17 cellular contexts compared by ENCODE assay signal in the genomic region with DNA sequence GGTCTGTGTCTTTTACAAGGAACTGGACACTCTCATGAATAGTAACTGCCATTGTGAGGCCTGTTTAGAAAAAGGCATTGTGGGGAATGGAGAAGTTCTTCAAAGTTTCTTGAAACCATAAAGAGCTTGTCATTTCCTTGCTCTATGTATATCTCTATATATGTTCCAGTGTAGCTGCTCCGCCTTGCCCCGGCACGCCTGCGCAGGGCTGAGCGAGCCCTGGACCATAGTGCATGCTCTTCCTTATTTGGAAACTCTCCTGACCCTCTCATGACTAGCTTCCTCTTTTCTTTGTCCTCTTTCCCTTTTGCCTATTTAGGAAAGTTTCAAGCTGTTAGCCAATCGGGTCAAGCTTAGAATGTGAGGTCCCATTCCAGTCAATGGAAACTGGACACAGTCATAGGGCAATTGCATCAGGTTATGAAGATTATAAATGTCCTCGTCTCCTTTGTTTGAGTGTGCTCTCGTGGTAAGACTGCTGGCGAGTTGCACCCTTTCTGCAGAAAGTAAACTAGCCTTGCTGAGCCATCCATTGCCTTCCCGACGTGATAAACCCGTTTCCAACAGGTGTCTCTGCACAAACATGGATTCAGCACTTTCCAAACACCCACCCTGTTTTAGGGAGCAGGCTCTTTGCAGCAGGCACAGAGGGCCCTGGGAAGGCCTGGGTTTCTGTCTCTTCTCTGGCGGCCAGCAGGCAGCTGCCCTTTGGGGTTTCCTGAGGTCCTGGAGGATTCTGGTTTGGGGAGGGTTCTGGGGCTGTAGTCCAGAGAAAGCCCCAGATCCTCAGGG. TPM values are rescaled to one million over a fixed set of nuclear protein-coding genes. Genes with fewer than 3 reads are reported as not detected.
DNase-seq lines count a peak whose midpoint lies in the region; ATAC-seq and TF ChIP-seq lines count a peak whose summit lies in the region.
"Had no signal": no experiment of that assay in that cellular context is flagged by ENCODE, and none has a peak within 500 bp of the region (broad histone marks: within the 10 kb centered on the region; RNA-seq: fewer than 3 reads in every experiment).

No MANE protein-coding gene starts in this region.

- H3K9me3 Mint-ChIP-seq in MCF 10A (ENCODE audit: unreplicated experiment), result no peaks in the 10 kb centered on the region
- no peaks in the 10 kb centered on the region for H3K9me3 Mint-ChIP-seq in activated CD8-positive, alpha-beta T cell treated with anti-CD3 and anti-CD28 coated beads for 36 hours
- H3K9me3 Mint-ChIP-seq in activated CD4-positive, alpha-beta T cell treated with anti-CD3 and anti-CD28 coated beads for 36 hours (ENCODE audit: low read depth), result no peaks in the 10 kb centered on the region

- H3K4me3 ChIP-seq in breast epithelium (no peak overlapping the region), ascending aorta (no peak overlapping the region), subcutaneous abdominal adipose tissue (ENCODE audit: low read depth in 1 of 5, low read length in 5 of 5) (peak overlapping the region in 1 of 5 donors; percentile 19)
- H3K4me3 ChIP-seq: mucosa of descending colon, ovary had no signal

- POLR2A ChIA-PET in MCF 10A (lab: Yijun Ruan, JAX), result interaction anchor here (0.8 kb wide), 1 partner anchor 25 kb away, joined by 3 read pairs; no protein-coding TSS in a partner anchor
- POLR2A ChIA-PET in activated CD8-positive, alpha-beta T cell treated with anti-CD3 and anti-CD28 coated beads for 36 hours (lab: Charles Lee), result no interaction called here
- POLR2A ChIA-PET in activated CD4-positive, alpha-beta T cell treated with anti-CD3 and anti-CD28 coated beads for 36 hours (lab: Charles Lee), result no interaction called here

- H3K27ac Mint-ChIP-seq in MCF 10A (ENCODE audit: low read depth, unreplicated experiment), result no peak overlapping the region
- no peak overlapping the region for H3K27ac Mint-ChIP-seq in activated CD8-positive, alpha-beta T cell treated with anti-CD3 and anti-CD28 coated beads for 36 hours
- no peak overlapping the region for H3K27ac Mint-ChIP-seq in activated CD4-positive, alpha-beta T cell treated with anti-CD3 and anti-CD28 coated beads for 36 hours
- H3K27ac Mint-ChIP-seq: CD4-positive, CD25-positive, alpha-beta regulatory T cell had no signal

- H3K27ac ChIP-seq in breast epithelium (no peak overlapping the region), ascending aorta (peak overlapping the region; percentile 59 to 65), subcutaneous abdominal adipose tissue (ENCODE audit: low read depth, low read length) (peak overlapping the region; percentile 84)
- H3K27ac ChIP-seq: ovary had no signal

- TF ChIP-seq CTCF in MCF 10A (IDR thresholded peaks at IDR 0.05; ENCODE audit: unreplicated experiment) (no peak), breast epithelium (IDR thresholded peaks at IDR 0.05) (no peak), ascending aorta (IDR thresholded peaks at IDR 0.05) (no peak)
- no peak for TF ChIP-seq CTCF in activated CD8-positive, alpha-beta T cell treated with anti-CD3 and anti-CD28 coated beads for 36 hours (IDR thresholded peaks at IDR 0.05)

- H3K27me3 Mint-ChIP-seq in MCF 10A (ENCODE audit: insufficient read depth, unreplicated experiment), result no peaks in the 10 kb centered on the region
- H3K27me3 Mint-ChIP-seq in activated CD8-positive, alpha-beta T cell treated with anti-CD3 and anti-CD28 coated beads for 36 hours, result no peaks in the 10 kb centered on the region
- no peaks in the 10 kb centered on the region for H3K27me3 Mint-ChIP-seq in activated CD4-positive, alpha-beta T cell treated with anti-CD3 and anti-CD28 coated beads for 36 hours
- H3K27me3 Mint-ChIP-seq: CD4-positive, CD25-positive, alpha-beta regulatory T cell had no signal

- H3K36me3 ChIP-seq in breast epithelium (no peaks in the 10 kb centered on the region), ascending aorta (peaks cover 28 to 83% of the 10 kb centered on the region in 2 donors), subcutaneous abdominal adipose tissue (ENCODE audit: control insufficient read depth in 5 of 5, insufficient read depth in 5 of 5, low read length in 5 of 5) (peaks cover 0 to 76% (median 73%) of the 10 kb centered on the region in 5 donors)
- H3K36me3 ChIP-seq: ovary had no signal

- peaks cover 3% of the 10 kb centered on the region for H3K36me3 Mint-ChIP-seq in MCF 10A (ENCODE audit: insufficient read depth, unreplicated experiment)
- H3K36me3 Mint-ChIP-seq in activated CD8-positive, alpha-beta T cell treated with anti-CD3 and anti-CD28 coated beads for 36 hours (ENCODE audit: low read depth), result peaks cover 12% of the 10 kb centered on the region
- H3K36me3 Mint-ChIP-seq in activated CD4-positive, alpha-beta T cell treated with anti-CD3 and anti-CD28 coated beads for 36 hours (ENCODE audit: low read depth), result peaks cover 15% of the 10 kb centered on the region

- TF ChIP-seq POLR2A in breast epithelium (IDR thresholded peaks at IDR 0.05), result no peak

- no peak overlapping the region for H3K4me3 Mint-ChIP-seq in MCF 10A (ENCODE audit: unreplicated experiment)
- no peak overlapping the region for H3K4me3 Mint-ChIP-seq in activated CD8-positive, alpha-beta T cell treated with anti-CD3 and anti-CD28 coated beads for 36 hours
- no peak overlapping the region for H3K4me3 Mint-ChIP-seq in activated CD4-positive, alpha-beta T cell treated with anti-CD3 and anti-CD28 coated beads for 36 hours
- H3K4me3 Mint-ChIP-seq: CD4-positive, CD25-positive, alpha-beta regulatory T cell had no signal

- CTCF ChIA-PET in MCF 10A (lab: Yijun Ruan, JAX), result interaction anchor here (1.5 kb wide), 1 partner anchor 10 kb away, joined by 4 read pairs; no protein-coding TSS in a partner anchor
- CTCF ChIA-PET in activated CD8-positive, alpha-beta T cell treated with anti-CD3 and anti-CD28 coated beads for 36 hours (lab: Charles Lee), result interaction anchor here (1.0 to 1.1 kb wide), 2 partner anchors 20 to 42 kb away, joined by 3 to 6 read pairs; no protein-coding TSS in a partner anchor
- CTCF ChIA-PET in activated CD4-positive, alpha-beta T cell treated with anti-CD3 and anti-CD28 coated beads for 36 hours (lab: Charles Lee), result interaction anchor here (0.7 to 1.9 kb wide), 3 partner anchors 18 to 40 kb away, joined by 4 to 6 read pairs (median 4); no protein-coding TSS in a partner anchor

- BruUV-seq in MCF 10A (replicated peaks; lab: Mats Ljungman, UMichigan), result no TSS peak

- H3K9ac ChIP-seq in subcutaneous abdominal adipose tissue (ENCODE audit: low read length in 5 of 5), result no peak overlapping the region

- no peaks in the 10 kb centered on the region for H3K27me3 ChIP-seq in breast epithelium
- no peaks in the 10 kb centered on the region for H3K27me3 ChIP-seq in ascending aorta
- H3K27me3 ChIP-seq in subcutaneous abdominal adipose tissue (ENCODE audit: control insufficient read depth in 5 of 5, insufficient read depth in 4 of 5, low read length in 5 of 5), result no peaks in the 10 kb centered on the region
- H3K27me3 ChIP-seq: ovary had no signal

- H3K9me3 ChIP-seq in breast epithelium (no peaks in the 10 kb centered on the region), ascending aorta (no peaks in the 10 kb centered on the region), subcutaneous abdominal adipose tissue (ENCODE audit: control insufficient read depth in 5 of 5, low read length in 5 of 5) (peaks cover 0 to 7% (median 6%) of the 10 kb centered on the region in 5 donors)
- H3K9me3 ChIP-seq: ovary had no signal

- peaks cover 6% of the 10 kb centered on the region for H3K4me1 Mint-ChIP-seq in MCF 10A (ENCODE audit: insufficient read depth, unreplicated experiment)
- H3K4me1 Mint-ChIP-seq in activated CD8-positive, alpha-beta T cell treated with anti-CD3 and anti-CD28 coated beads for 36 hours (ENCODE audit: low read depth), result peaks cover 20% of the 10 kb centered on the region
- peaks cover 21% of the 10 kb centered on the region for H3K4me1 Mint-ChIP-seq in activated CD4-positive, alpha-beta T cell treated with anti-CD3 and anti-CD28 coated beads for 36 hours

- intact Hi-C loops in MCF 10A (cut with micrococcal nuclease), result no loop called here
- intact Hi-C loops in breast epithelium (cut with DNase I; ENCODE audit: low total_unique reads), result no loop called here
- intact Hi-C loops in ascending aorta (cut with DNase I), result loop anchor here (1.0 kb wide), 1 partner anchor 31 kb away; a partner anchor contains a TSS
- intact Hi-C loops in activated CD8-positive, alpha-beta T cell treated with anti-CD3 and anti-CD28 coated beads for 36 hours (cut with micrococcal nuclease), result no loop called here
- intact Hi-C loops in activated CD4-positive, alpha-beta T cell treated with anti-CD3 and anti-CD28 coated beads for 36 hours (cut with DNase I, micrococcal nuclease), result no loop called here

- DNase-seq in MCF 10A (ENCODE audit: unreplicated experiment), result peak; percentile 4
- no peak for DNase-seq in breast epithelium (ENCODE audit: low spot score in 2 of 2)
- DNase-seq in ascending aorta (ENCODE audit: low spot score in 2 of 2), result no peak
- peak; percentile 14 for DNase-seq in iris pigment epithelial cell (ENCODE audit: low read depth)
- no peak for DNase-seq in pons (ENCODE audit: low spot score)
- DNase-seq in activated CD8-positive, alpha-beta T cell treated with anti-CD3 and anti-CD28 coated beads for 36 hours, result no peak
- DNase-seq in activated CD4-positive, alpha-beta T cell treated with anti-CD3 and anti-CD28 coated beads for 36 hours, result no peak
- DNase-seq: activated CD4-positive, CD25-positive, alpha-beta regulatory T cell treated with anti-CD3 and anti-CD28 coated beads, Interleukin-2, amount 50 U/mL, for 72 hours; activated naive CD4-positive, alpha-beta T cell; CD4-positive, CD25-positive, alpha-beta regulatory T cell; hippocampal formation; mucosa of descending colon; NCI-H1417; NCI-H82; ovary; stimulated activated naive CD8-positive, alpha-beta T cell treated with anti-CD3 and anti-CD28 coated beads, Interleukin-15, Interleukin-2, amounts not matched to agents 100 U/mL and 50 U/mL, for 24 hours had no signal

- no peak for ATAC-seq in activated CD8-positive, alpha-beta T cell treated with anti-CD3 and anti-CD28 coated beads for 36 hours
- no peak for ATAC-seq in activated CD4-positive, alpha-beta T cell treated with anti-CD3 and anti-CD28 coated beads for 36 hours
- ATAC-seq: mucosa of descending colon; stimulated activated naive CD8-positive, alpha-beta T cell treated with anti-CD3 and anti-CD28 coated beads, Interleukin-15, Interleukin-2, amounts not matched to agents 100 U/mL and 50 U/mL, for 24 hours had no signal

- no peaks in the 10 kb centered on the region for H3K4me1 ChIP-seq in breast epithelium
- H3K4me1 ChIP-seq in ascending aorta, result peaks cover 0 to 14% of the 10 kb centered on the region in 2 donors
- peaks cover 0 to 32% (median 19%) of the 10 kb centered on the region in 5 donors for H3K4me1 ChIP-seq in subcutaneous abdominal adipose tissue (ENCODE audit: control insufficient read depth in 5 of 5, insufficient read depth in 5 of 5, low read length in 5 of 5)

RNA-seq across cellular contexts. Expression of a gene that starts 30.9 kb away (rescaled TPM):
- total RNA-seq in MCF 10A (2022) (30.9 and 32.3 TPM in 2 replicates), breast epithelium (10 to 100 TPM; 17.4 to 40.0 (median 24.6) TPM), ascending aorta (31.0 TPM)
- total RNA-seq in activated CD8-positive, alpha-beta T cell treated with anti-CD3 and anti-CD28 coated beads for 36 hours, result 1 to 10 TPM; 4.0 to 6.2 TPM
- total RNA-seq in activated CD4-positive, alpha-beta T cell treated with anti-CD3 and anti-CD28 coated beads for 36 hours, result 10 to 100 TPM in 1 of 2 experiments, 1 to 10 TPM in 1; 8.7 to 11.0 TPM

RNA-seq across cellular contexts. Expression of a gene that starts 31.3 kb away (rescaled TPM):
- total RNA-seq in MCF 10A (2022) (123 and 141 TPM in 2 replicates), breast epithelium (100 to 1,000 TPM in 1 of 3 donors, 10 to 100 TPM in 2; 78.3 to 113 (median 97.8) TPM), ascending aorta (27.7 TPM)
- total RNA-seq in activated CD8-positive, alpha-beta T cell treated with anti-CD3 and anti-CD28 coated beads for 36 hours, result 10 to 100 TPM; 52.9 to 53.4 TPM
- 10 to 100 TPM; 46.4 to 48.3 TPM for total RNA-seq in activated CD4-positive, alpha-beta T cell treated with anti-CD3 and anti-CD28 coated beads for 36 hours

Comparison
In these comparisons a context has a peak if more than half of its experiments do, and no peak if none do; other contexts are left out.
1. DNase-seq: peak in MCF 10A (single experiment) and iris pigment epithelial cell (single experiment); none in breast epithelium (0 of 2), ascending aorta (0 of 2), pons (single experiment), activated CD8-positive, alpha-beta T cell treated with anti-CD3 and anti-CD28 coated beads for 36 hours (single experiment) and activated CD4-positive, alpha-beta T cell treated with anti-CD3 and anti-CD28 coated beads for 36 hours (single experiment).
2. H3K27ac ChIP-seq: peak in ascending aorta (2 of 2) and subcutaneous abdominal adipose tissue (single experiment); none in breast epithelium (0 of 2).